ENCODE assay signal across 29 cellular contexts in the genomic region with DNA sequence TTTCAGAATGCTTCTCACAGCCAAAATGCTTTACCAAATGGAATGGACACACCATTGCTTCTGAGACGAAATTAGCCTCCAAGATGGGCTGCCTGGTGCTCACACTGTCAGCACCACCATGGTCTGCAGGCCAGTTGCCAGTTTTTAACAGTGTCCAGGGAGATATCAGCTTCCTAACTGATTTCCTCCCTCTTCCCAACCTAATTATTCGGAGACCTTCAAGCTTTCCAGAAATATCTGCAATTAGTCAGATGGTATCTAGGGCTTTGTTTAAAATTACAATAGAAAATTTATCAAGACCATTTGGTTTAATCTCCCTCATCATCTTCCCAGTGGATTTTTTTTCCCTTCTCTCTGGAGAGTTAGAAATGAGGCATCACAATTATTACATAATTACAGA.
"Had no signal": no experiment of that assay in that cellular context is flagged by ENCODE, and none has a peak within 500 bp of the region (broad histone marks: within the 10 kb centered on the region; RNA-seq: fewer than 3 reads in every experiment).

No MANE protein-coding gene starts in this region.

- H3K27ac Mint-ChIP-seq: naive thymus-derived CD4-positive, alpha-beta T cell; natural killer cell; nephron; neural progenitor cell; progenitor cell of endocrine pancreas; stimulated activated effector memory CD8-positive, alpha-beta T cell treated with anti-CD3 and anti-CD28 coated beads, Interleukin-12 subunit alpha, Interleukin-12 subunit beta, amount 100 ng/mL, for 72 hours; stimulated activated naive B cell treated with anti-CD40 and anti-IgM and Interleukin-4, amounts not matched to agents 10 μg/mL and 1 μg/mL and 100 μg/mL, for 72 hours; stimulated activated naive CD8-positive, alpha-beta T cell treated with anti-CD3 and anti-CD28 coated beads, Interleukin-15, amount 100 ng/mL, for 72 hours; type B pancreatic cell had no signal

- H3K36me3 Mint-ChIP-seq: naive thymus-derived CD4-positive, alpha-beta T cell; natural killer cell; neural progenitor cell; stimulated activated effector memory CD8-positive, alpha-beta T cell treated with anti-CD3 and anti-CD28 coated beads, Interleukin-12 subunit alpha, Interleukin-12 subunit beta, amount 100 ng/mL, for 72 hours; stimulated activated naive B cell treated with anti-CD40 and anti-IgM and Interleukin-4, amounts not matched to agents 10 μg/mL and 1 μg/mL and 100 μg/mL, for 72 hours; type B pancreatic cell had no signal

- H3K4me2 ChIP-seq: neural progenitor cell had no signal

- H3K27me3 ChIP-seq: neural progenitor cell, ovary, right lobe of liver, sigmoid colon, suprapubic skin, testis, tibial artery, transverse colon, upper lobe of right lung, uterus had no signal

- H3K4me3 Mint-ChIP-seq: naive thymus-derived CD4-positive, alpha-beta T cell; natural killer cell; nephron; neural progenitor cell; stimulated activated effector memory CD8-positive, alpha-beta T cell treated with anti-CD3 and anti-CD28 coated beads, Interleukin-12 subunit alpha, Interleukin-12 subunit beta, amount 100 ng/mL, for 72 hours; stimulated activated naive B cell treated with anti-CD40 and anti-IgM and Interleukin-4, amounts not matched to agents 10 μg/mL and 1 μg/mL and 100 μg/mL, for 72 hours; stimulated activated naive CD8-positive, alpha-beta T cell treated with anti-CD3 and anti-CD28 coated beads, Interleukin-15, amount 100 ng/mL, for 72 hours; type B pancreatic cell had no signal

- H3K4me1 Mint-ChIP-seq: naive thymus-derived CD4-positive, alpha-beta T cell; natural killer cell; nephron; stimulated activated effector memory CD8-positive, alpha-beta T cell treated with anti-CD3 and anti-CD28 coated beads, Interleukin-12 subunit alpha, Interleukin-12 subunit beta, amount 100 ng/mL, for 72 hours; stimulated activated naive B cell treated with anti-CD40 and anti-IgM and Interleukin-4, amounts not matched to agents 10 μg/mL and 1 μg/mL and 100 μg/mL, for 72 hours; stimulated activated naive CD8-positive, alpha-beta T cell treated with anti-CD3 and anti-CD28 coated beads, Interleukin-15, amount 100 ng/mL, for 72 hours had no signal

- H3K36me3 ChIP-seq: neural progenitor cell, ovary, right lobe of liver, sigmoid colon, suprapubic skin, tibial artery, transverse colon, upper lobe of right lung, uterus had no signal

- DNase-seq: naive thymus-derived CD4-positive, alpha-beta T cell; natural killer cell; occipital lobe; ovary; posterior cingulate gyrus; psoas muscle; right cardiac atrium; right lobe of liver; sigmoid colon; small intestine; stimulated activated CD4-positive, alpha-beta T cell treated with anti-CD3 and anti-CD28 coated beads, Interleukin-12 subunit alpha, Interleukin-12 subunit beta, amount 100 ng/mL, for 4 hours; stimulated activated CD4-positive, alpha-beta T cell treated with anti-CD3 and anti-CD28 coated beads, Interleukin-1b, Interleukin-23, amount 100 ng/mL, for 48 hours; stimulated activated CD4-positive, alpha-beta T cell treated with anti-CD3 and anti-CD28 coated beads, Interleukin-4, amount 100 ng/mL, for 24 hours; stimulated activated naive B cell treated with anti-CD40 and anti-IgM and Interleukin-4, amounts not matched to agents 10 μg/mL and 1 μg/mL and 100 μg/mL, for 72 hours; stimulated activated naive CD8-positive, alpha-beta T cell treated with anti-CD3 and anti-CD28 coated beads, Interleukin-15, amount 100 ng/mL, for 72 hours; stimulated activated naive CD8-positive, alpha-beta T cell treated with anti-CD3 and anti-CD28 coated beads, Interleukin-15, Interleukin-2, amounts not matched to agents 100 U/mL and 50 U/mL, for 24 hours; substantia nigra; testis; tibial artery; transverse colon; upper lobe of right lung; uterus had no signal

- H3K79me2 ChIP-seq: parathyroid adenoma had no signal

- H3K27ac ChIP-seq: neural progenitor cell, ovary, parathyroid adenoma, psoas muscle, right lobe of liver, sigmoid colon, suprapubic skin, testis, tibial artery, transverse colon, upper lobe of right lung, uterus had no signal

- H3K4me3 ChIP-seq: neural progenitor cell, ovary, psoas muscle, right lobe of liver, sigmoid colon, suprapubic skin, testis, tibial artery, transverse colon, upper lobe of right lung, uterus had no signal

- H2AFZ ChIP-seq: neural progenitor cell, parathyroid adenoma had no signal

- H3K4me1 ChIP-seq: neural progenitor cell, parathyroid adenoma, psoas muscle, right lobe of liver, sigmoid colon, suprapubic skin, testis, tibial artery, transverse colon, upper lobe of right lung, uterus had no signal

- H3K9me3 ChIP-seq: ovary, psoas muscle, right lobe of liver, sigmoid colon, suprapubic skin, testis, tibial artery, transverse colon, upper lobe of right lung, uterus had no signal

- H3K9ac ChIP-seq: neural progenitor cell, parathyroid adenoma had no signal

- H3K9me3 Mint-ChIP-seq: nephron; neural progenitor cell; stimulated activated effector memory CD8-positive, alpha-beta T cell treated with anti-CD3 and anti-CD28 coated beads, Interleukin-12 subunit alpha, Interleukin-12 subunit beta, amount 100 ng/mL, for 72 hours; stimulated activated naive CD8-positive, alpha-beta T cell treated with anti-CD3 and anti-CD28 coated beads, Interleukin-15, amount 100 ng/mL, for 72 hours; type B pancreatic cell had no signal

- H3K27me3 Mint-ChIP-seq: progenitor cell of endocrine pancreas; stimulated activated naive B cell treated with anti-CD40 and anti-IgM and Interleukin-4, amounts not matched to agents 10 μg/mL and 1 μg/mL and 100 μg/mL, for 72 hours had no signal
